ENCODE assay signal across 1 cellular context in genomic region chr11:108224366-108224765, GRCh38.
TF ChIP-seq lines count a peak whose summit lies in the region.

No MANE protein-coding gene starts in this region.

TF ChIP-seq in SK-N-SH treated with all-trans-retinoic acid at 6 μM for 48 hours, 23 proteins besides CTCF, POLR2A, EP300 and RAD21 (continued from another document):
- no peak for TF ChIP-seq POU6F1 (CRISPR knock-in tag; IDR thresholded peaks at IDR 0.05; ENCODE audit: borderline replicate concordance, low read depth)
